20 cellular contexts compared by ENCODE assay signal in the genomic region with DNA sequence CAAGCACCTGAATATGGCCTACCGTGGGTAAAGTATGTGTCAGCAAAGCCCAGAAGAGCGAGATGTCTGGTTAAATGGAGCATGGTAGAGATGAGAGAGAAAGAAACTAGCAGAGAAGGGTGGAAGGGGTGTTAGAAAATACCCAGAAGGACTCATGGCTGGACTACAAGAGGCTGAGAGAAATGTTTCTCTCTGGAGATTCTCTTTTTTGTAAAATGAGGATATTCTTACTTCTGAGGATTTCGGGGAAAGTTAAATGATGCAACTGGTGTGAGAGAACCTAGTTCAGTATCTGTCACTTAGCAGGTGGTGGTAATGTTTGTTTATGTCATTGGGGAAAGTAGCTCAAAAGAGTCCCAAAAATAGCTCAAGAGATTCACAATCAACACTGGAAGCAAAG. TPM values are rescaled to one million over a fixed set of nuclear protein-coding genes. Genes with fewer than 3 reads are reported as not detected.
A peak's percentile ranks its signal among the peaks of the same experiment; 100 is the strongest.
DNase-seq lines count a peak whose midpoint lies in the region; ATAC-seq and TF ChIP-seq lines count a peak whose summit lies in the region.
"Had no signal": no experiment of that assay in that cellular context is flagged by ENCODE, and none has a peak within 500 bp of the region (broad histone marks: within the 10 kb centered on the region; RNA-seq: fewer than 3 reads in every experiment).

No MANE protein-coding gene starts in this region.

- H3F3A ChIP-seq in PC-9 (ENCODE audit: insufficient read depth, low read depth): no peaks in the 10 kb centered on the region

- no peaks in the 10 kb centered on the region for H3K4me1 ChIP-seq in PC-9 (replicated peaks; ENCODE audit: insufficient read depth)
- H3K4me1 ChIP-seq: A549, Peyer's patch had no signal

- no peaks in the 10 kb centered on the region for H3K9me2 ChIP-seq in PC-9 (ENCODE audit: insufficient read depth)
- H3K9me2 ChIP-seq: SK-N-SH had no signal

- TF ChIP-seq CTCF in GM10266 (IDR thresholded peaks at IDR 0.05; ENCODE audit: control insufficient read depth, insufficient read depth, low read depth, missing control alignments) (no peak), PC-9 (conservative IDR thresholded peaks at IDR 0.05) (no peak)

- H3K36me3 ChIP-seq in PC-9 (ENCODE audit: low read depth) (no peaks in the 10 kb centered on the region), MG63 (no peaks in the 10 kb centered on the region)
- H3K36me3 ChIP-seq: Peyer's patch had no signal

- H3K4me3 ChIP-seq in PC-9 (no peak overlapping the region), MG63 (no peak overlapping the region)
- H3K4me3 ChIP-seq: A549, GM23248, Peyer's patch had no signal

- ATAC-seq in GM21360 (IDR thresholded peaks at IDR 0.05; ENCODE audit: unreplicated experiment) (peak; percentile 54), HG02798 (IDR thresholded peaks at IDR 0.05; ENCODE audit: poor library complexity, unreplicated experiment) (peak; percentile 52), HG02840 (IDR thresholded peaks at IDR 0.05; ENCODE audit: low FRiP score, unreplicated experiment) (no peak)
- ATAC-seq: A549 had no signal

- H3K79me2 ChIP-seq in PC-9 (ENCODE audit: low read depth): no peaks in the 10 kb centered on the region

- POLR2A ChIA-PET in PC-9 (lab: Charles Lee; ENCODE audit: unreplicated experiment): no interaction called here

- no peaks in the 10 kb centered on the region for H4K20me1 ChIP-seq in PC-9 (ENCODE audit: insufficient read depth)

- H3K27ac ChIP-seq in PC-9: no peak overlapping the region
- H3K27ac ChIP-seq: A549, C4-2B, GM23248, Peyer's patch had no signal

- H2AFZ ChIP-seq in PC-9: no peak overlapping the region
- H2AFZ ChIP-seq: GM23248 had no signal

- CTCF ChIA-PET in PC-9 (lab: Charles Lee): no interaction called here

- DNase-seq in GM10266 (ENCODE audit: extremely low spot score): peak; percentile 37
- DNase-seq in OCI-M1 (lab: John Stamatoyannopoulos, UW): peak; percentile 10
- no peak for DNase-seq in PC-9
- DNase-seq in SKM-1 (lab: John Stamatoyannopoulos, UW; ENCODE audit: unreplicated experiment): no peak
- no peak for DNase-seq in MG63
- DNase-seq: COR-L47, DMS153, EL, GM23248, KBM-7, NCI-H1092, NCI-H446, Peyer's patch, Right ventricle myocardium superior, SK-N-SH had no signal

- BruUV-seq in PC-9 (replicated peaks; lab: Mats Ljungman, UMichigan): no TSS peak

- H3K9me3 ChIP-seq in PC-9 (ENCODE audit: insufficient read depth, low read depth): no peaks in the 10 kb centered on the region
- H3K9me3 ChIP-seq in MG63: no peaks in the 10 kb centered on the region
- H3K9me3 ChIP-seq: A549, Peyer's patch, SK-N-SH had no signal

- H3K27me3 ChIP-seq in PC-9 (ENCODE audit: insufficient read depth, low read depth): no peaks in the 10 kb centered on the region
- no peaks in the 10 kb centered on the region for H3K27me3 ChIP-seq in MG63
- H3K27me3 ChIP-seq: Peyer's patch had no signal

- intact Hi-C loops in PC-9 (cut with micrococcal nuclease; ENCODE audit: unreplicated experiment): no loop called here

- no peak overlapping the region for H3K4me2 ChIP-seq in PC-9
- H3K4me2 ChIP-seq: A549, SK-N-SH had no signal

RNA-seq across cellular contexts. Expression of a gene that starts 7.2 kb away (rescaled TPM):
- total RNA-seq in PC-9 (2021): 60.1 and 61.0 TPM in 2 replicates
- 9.3 and 11.4 TPM in 2 replicates for total RNA-seq in MG63 (2014; rRNA removed; shearing (Covaris generic); ENCODE audit: low replicate concordance)

Comparison
In these comparisons a context has a peak if more than half of its experiments do, and no peak if none do; other contexts are left out.
1. DNase-seq: peak in GM10266 (single experiment) and OCI-M1 (single experiment); none in PC-9 (0 of 2), SKM-1 (single experiment) and MG63 (single experiment).